19 cellular contexts compared by ENCODE assay signal in the genomic region with DNA sequence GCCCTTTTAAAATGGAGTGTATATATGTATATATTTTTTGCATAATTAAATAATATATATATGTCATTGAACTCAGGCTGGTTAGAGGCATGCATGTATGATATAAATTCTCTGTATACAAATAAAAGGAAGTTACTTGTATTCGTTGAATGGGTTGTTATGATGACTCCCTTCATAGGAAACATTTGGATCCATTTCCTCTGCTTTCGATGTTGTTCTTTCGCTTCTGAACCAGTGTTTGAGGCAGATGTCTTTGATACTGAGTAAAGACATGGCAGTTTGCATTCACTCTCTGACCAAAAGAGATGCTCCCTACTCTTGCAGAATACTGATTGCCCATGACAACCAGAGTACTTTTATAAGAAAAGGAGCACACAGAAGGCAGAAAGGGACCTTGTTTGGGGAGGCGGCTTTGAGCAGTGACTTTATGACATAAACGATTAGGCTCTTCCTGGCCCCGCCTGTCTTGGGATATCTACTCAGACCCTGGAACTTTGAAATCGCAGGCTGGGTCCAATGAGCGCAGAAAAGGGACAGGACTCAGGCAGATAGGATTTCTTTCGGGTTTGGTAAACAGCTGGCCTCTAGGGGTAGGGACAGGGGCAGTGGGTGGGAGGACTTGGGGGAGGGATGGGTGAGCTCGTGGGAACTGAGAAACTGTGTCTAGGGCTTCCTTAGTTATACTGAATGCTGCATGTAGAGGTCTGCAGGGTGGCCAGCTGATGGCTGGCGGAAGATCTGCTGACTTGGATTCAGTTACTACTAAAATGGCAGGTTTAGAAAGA. TPM values are rescaled to one million over a fixed set of nuclear protein-coding genes. Genes with fewer than 3 reads are reported as not detected.
DNase-seq lines count a peak whose midpoint lies in the region; TF ChIP-seq lines count a peak whose summit lies in the region.
"Had no signal": no experiment of that assay in that cellular context is flagged by ENCODE, and none has a peak within 500 bp of the region (broad histone marks: within the 10 kb centered on the region; RNA-seq: fewer than 3 reads in every experiment).

No MANE protein-coding gene starts in this region.

- H3K4me1 Mint-ChIP-seq in HFFc6 (ENCODE audit: low read depth) = peaks cover 48% of the 10 kb centered on the region

- H3K36me3 Mint-ChIP-seq in HFFc6 (ENCODE audit: low read depth) = peaks cover 19% of the 10 kb centered on the region

- no peak for DNase-seq in HFFc6
- DNase-seq in dermis microvascular lymphatic vessel endothelial cell (ENCODE audit: low read depth in 2 of 2) = peak; percentile 71
- no peak for DNase-seq in mesenchymal stem cell
- no peak for DNase-seq in Karpas-422
- DNase-seq in lower leg skin (ENCODE audit: low spot score in 2 of 2) = no peak
- no peak for DNase-seq in NCI-H1092 (lab: John Stamatoyannopoulos, UW)
- DNase-seq: ACHN, Caco-2, DMS153, EL, GOT3, NCI-H1048, NCI-H146, NCI-H2081, NCI-H510A treated with DMSO at 0.1 percent for 48 hours, NCI-H82, PC-9 had no signal

- H3K36me3 ChIP-seq in mesenchymal stem cell (ENCODE audit: control insufficient read depth in 1 of 2, insufficient read depth in 2 of 2, low read depth in 1 of 2, low read length in 2 of 2) (peaks cover 0 to 74% of the 10 kb centered on the region in 2 experiments), stomach smooth muscle (ENCODE audit: control insufficient read depth in 2 of 2, insufficient read depth in 2 of 2, low read length in 2 of 2) (peaks cover 2 to 3% of the 10 kb centered on the region in 2 donors), Karpas-422 (ENCODE audit: insufficient read depth, low read length) (no peaks in the 10 kb centered on the region)

- H3K79me2 ChIP-seq in Karpas-422 (ENCODE audit: low read length) = no peaks in the 10 kb centered on the region

- H4K91ac ChIP-seq in mesenchymal stem cell (ENCODE audit: low read length) = no peak overlapping the region

- H3K27ac Mint-ChIP-seq in HFFc6 = peak overlapping the region; percentile 59

- H2AK5ac ChIP-seq in mesenchymal stem cell (ENCODE audit: low read length, severe bottlenecking) = no peak overlapping the region

- no peak overlapping the region for H3K23ac ChIP-seq in mesenchymal stem cell (ENCODE audit: low read length in 2 of 2)

- no peak overlapping the region for H2BK120ac ChIP-seq in mesenchymal stem cell (ENCODE audit: low read depth, low read length)

- peaks cover 15% of the 10 kb centered on the region for H3K27me3 Mint-ChIP-seq in HFFc6 (ENCODE audit: insufficient read depth)

- H3K9ac ChIP-seq in mesenchymal stem cell (ENCODE audit: low read length) (peak overlapping the region; percentile 52), stomach smooth muscle (ENCODE audit: low read length in 2 of 2) (peak overlapping the region in 1 of 2 donors; percentile 40), Karpas-422 (ENCODE audit: low read length) (no peak overlapping the region)
- H3K9ac ChIP-seq: KMS-11 had no signal

- no peaks in the 10 kb centered on the region for H3K9me3 Mint-ChIP-seq in HFFc6

- H2AFZ ChIP-seq in mesenchymal stem cell (ENCODE audit: low read depth, low read length) (no peak overlapping the region), Karpas-422 (ENCODE audit: low read length) (no peak overlapping the region)
- H2AFZ ChIP-seq: PC-9 had no signal

- no peak overlapping the region for H2BK5ac ChIP-seq in mesenchymal stem cell (ENCODE audit: low read depth, low read length, poor library complexity, severe bottlenecking)

- H3K4ac ChIP-seq in mesenchymal stem cell (ENCODE audit: low read depth in 1 of 2, low read length in 2 of 2) = no peak overlapping the region

- no peak overlapping the region for H2BK12ac ChIP-seq in mesenchymal stem cell (ENCODE audit: low read length in 2 of 2)

- H3K14ac ChIP-seq in mesenchymal stem cell (ENCODE audit: low read length in 2 of 2) = no peak overlapping the region

- no peak overlapping the region for H4K8ac ChIP-seq in mesenchymal stem cell (ENCODE audit: low read length)

- H3K9me3 ChIP-seq in mesenchymal stem cell (ENCODE audit: control insufficient read depth, low read length) (no peaks in the 10 kb centered on the region), stomach smooth muscle (ENCODE audit: control insufficient read depth in 2 of 2, low read length in 2 of 2) (no peaks in the 10 kb centered on the region), Karpas-422 (ENCODE audit: low read length) (no peaks in the 10 kb centered on the region)
- H3K9me3 ChIP-seq: Caco-2 had no signal

- H3K4me1 ChIP-seq in mesenchymal stem cell (ENCODE audit: control insufficient read depth, insufficient read depth, low read depth, low read length) (no peaks in the 10 kb centered on the region), stomach smooth muscle (ENCODE audit: control insufficient read depth, insufficient read depth, low read length) (peaks cover 74% of the 10 kb centered on the region), Karpas-422 (ENCODE audit: low read length) (no peaks in the 10 kb centered on the region; the same call in 1 of the 2 replicates)
- H3K4me1 ChIP-seq: Caco-2 had no signal

- H3K27ac ChIP-seq in mesenchymal stem cell (ENCODE audit: low read length, poor library complexity, severe bottlenecking) (no peak overlapping the region), stomach smooth muscle (ENCODE audit: low read length) (peak overlapping the region; percentile 46), Karpas-422 (ENCODE audit: low read length) (no peak overlapping the region)
- H3K27ac ChIP-seq: KMS-11, PC-9 had no signal

- WGBS in mesenchymal stem cell = 91% methylated on average over 11 of the region's 11 CpGs
- 65 to 67% methylated on average over 11 of the region's 11 CpGs for WGBS in lower leg skin, 2 donors

- intact Hi-C loops in lower leg skin (cut with DNase I; ENCODE audit: low total_unique reads) = no loop called here

- no peak for TF ChIP-seq CTCF in HFFc6 (IDR thresholded peaks at IDR 0.05)
- no peak for TF ChIP-seq CTCF in lower leg skin (IDR thresholded peaks at IDR 0.05)

- H3K79me1 ChIP-seq in mesenchymal stem cell (replicated peaks; ENCODE audit: low read length, poor library complexity, severe bottlenecking) = no peaks in the 10 kb centered on the region

- no peaks in the 10 kb centered on the region for H3K9me2 ChIP-seq in Karpas-422 (replicated peaks; ENCODE audit: insufficient read depth, low read length)

- H3K4me2 ChIP-seq in mesenchymal stem cell (ENCODE audit: low read length, poor library complexity, severe bottlenecking) = no peak overlapping the region
- no peak overlapping the region for H3K4me2 ChIP-seq in Karpas-422 (ENCODE audit: low read depth, low read length, poor library complexity, severe bottlenecking)
- H3K4me2 ChIP-seq: KMS-11, PC-9 had no signal

- H2BK15ac ChIP-seq in mesenchymal stem cell (ENCODE audit: low read depth, poor library complexity, severe bottlenecking) = no peak overlapping the region

- H3K18ac ChIP-seq in mesenchymal stem cell (ENCODE audit: low read depth in 1 of 2, low read length in 2 of 2) = no peak overlapping the region

- H3K4me3 Mint-ChIP-seq in HFFc6 = no peak overlapping the region; the same call in 1 of the 2 replicates

- no peaks in the 10 kb centered on the region for H4K20me1 ChIP-seq in Karpas-422 (ENCODE audit: insufficient read depth, low read depth, low read length)

- no peak for TF ChIP-seq POLR2A in lower leg skin (IDR thresholded peaks at IDR 0.05)

- H3K4me3 ChIP-seq in mesenchymal stem cell (ENCODE audit: insufficient read depth in 1 of 2, low read depth in 1 of 2, low read length in 2 of 2) = peak overlapping the region in 1 of 2 experiments; percentile 50
- H3K4me3 ChIP-seq in stomach smooth muscle (ENCODE audit: low read length in 2 of 2) = no peak overlapping the region
- H3K4me3 ChIP-seq in Karpas-422 (ENCODE audit: low read length) = no peak overlapping the region
- H3K4me3 ChIP-seq in lower leg skin (ENCODE audit: low read depth, poor library complexity, severe bottlenecking) = no peak overlapping the region
- H3K4me3 ChIP-seq: PC-9 had no signal

- H3K27me3 ChIP-seq in mesenchymal stem cell (ENCODE audit: control insufficient read depth in 1 of 2, insufficient read depth in 1 of 2, low read length in 2 of 2) (no peaks in the 10 kb centered on the region), stomach smooth muscle (ENCODE audit: control insufficient read depth in 1 of 2, insufficient read depth in 2 of 2, low read length in 2 of 2) (no peaks in the 10 kb centered on the region), Karpas-422 (ENCODE audit: low read length) (no peaks in the 10 kb centered on the region)

RNA-seq across cellular contexts. Expression of a gene that starts 23.2 kb away (rescaled TPM):
- total RNA-seq in HFFc6 (2021; fragmentation: NEBNext Ultra II Directional; extraction: Animal tissue kit (Norgen Biotek cat#: 25700)) = 100 to 1,000 TPM; 303 to 525 (median 354) TPM
- total RNA-seq in dermis microvascular lymphatic vessel endothelial cell (116 and 341 TPM in 2 replicates), lower leg skin (100 to 1,000 TPM in 3 of 4 donors, 10 to 100 TPM in 1; 68.1 to 381 (median 202) TPM)
- 319 TPM for polyA plus RNA-seq in mesenchymal stem cell (2013, experiment 1 of 2)
- 317 TPM for polyA plus RNA-seq in mesenchymal stem cell (2013, experiment 2 of 2)
- total RNA-seq in Karpas-422 (2014; rRNA removed; shearing (Covaris generic); ENCODE audit: low replicate concordance) = not detected in 2 replicates

Comparison
In these comparisons a context has a peak if more than half of its experiments do, and no peak if none do; other contexts are left out.
1. DNase-seq: peak in dermis microvascular lymphatic vessel endothelial cell (2 of 2); none in HFFc6 (single experiment), mesenchymal stem cell (single experiment), Karpas-422 (single experiment), lower leg skin (0 of 2) and NCI-H1092 (single experiment).
2. RNA of a gene that starts 23.2 kb away (total RNA-seq): 303 to 525 TPM in HFFc6, 68.1 to 381 TPM in lower leg skin and 116 to 341 TPM in dermis microvascular lymphatic vessel endothelial cell; not detected in Karpas-422; every median in the first group is over 10 times any median in the second.